10 cellular contexts compared by ENCODE assay signal in genomic region chr16:54077412-54077821, GRCh38.
A peak's percentile ranks its signal among the peaks of the same experiment; 100 is the strongest.
DNase-seq lines count a peak whose midpoint lies in the region; ATAC-seq and TF ChIP-seq lines count a peak whose summit lies in the region.
"Had no signal": no experiment of that assay in that cellular context is flagged by ENCODE, and none has a peak within 500 bp of the region (broad histone marks: within the 10 kb centered on the region; RNA-seq: fewer than 3 reads in every experiment).

No MANE protein-coding gene starts in this region.

- H3K36me3 Mint-ChIP-seq in MCF 10A (ENCODE audit: insufficient read depth, unreplicated experiment): peaks cover 21% of the 10 kb centered on the region
- H3K36me3 Mint-ChIP-seq in mesothelial cell of epicardium: peaks cover 2% of the 10 kb centered on the region

- intact Hi-C loops in MCF 10A (cut with micrococcal nuclease): no loop called here

- no peak for TF ChIP-seq CTCF in MCF 10A (IDR thresholded peaks at IDR 0.05; ENCODE audit: unreplicated experiment)
- TF ChIP-seq CTCF in mesothelial cell of epicardium (IDR thresholded peaks at IDR 0.05; ENCODE audit: unreplicated experiment): no peak

- no peaks in the 10 kb centered on the region for H3K9me3 Mint-ChIP-seq in MCF 10A (ENCODE audit: unreplicated experiment)
- H3K9me3 Mint-ChIP-seq in mesothelial cell of epicardium: peaks cover 4% of the 10 kb centered on the region
- H3K9me3 Mint-ChIP-seq: CD4-positive, alpha-beta memory T cell had no signal

- H3K27ac Mint-ChIP-seq in MCF 10A (ENCODE audit: low read depth, unreplicated experiment) (peak overlapping the region; percentile 100), mesothelial cell of epicardium (no peak overlapping the region)
- H3K27ac Mint-ChIP-seq: CD4-positive, alpha-beta memory T cell had no signal

- ATAC-seq in activated CD4-positive, CD25-positive, alpha-beta regulatory T cell treated with anti-CD3 and anti-CD28 coated beads, Interleukin-2, amount 50 U/mL, for 24 hours: no peak

- POLR2A ChIA-PET in MCF 10A (lab: Yijun Ruan, JAX): interaction anchor here (0.6 to 4.4 kb wide), 16 partner anchors 10 to 851 kb away, joined by 3 to 29 read pairs (median 3); partner anchors contain the start of genes FTO and RPGRIP1L

- H3K4me1 Mint-ChIP-seq in MCF 10A (ENCODE audit: insufficient read depth, unreplicated experiment) (peaks cover 42% of the 10 kb centered on the region), mesothelial cell of epicardium (peaks cover 3% of the 10 kb centered on the region)

- DNase-seq in AG20443 (ENCODE audit: low spot score): peak; percentile 50
- peak; percentile 90 for DNase-seq in M059J (ENCODE audit: low read depth)
- DNase-seq in MCF 10A (ENCODE audit: unreplicated experiment): peak; percentile 90
- peak; percentile 58 to 91 for DNase-seq in lung microvascular endothelial cell (ENCODE audit: low read depth in 2 of 2)
- no peak for DNase-seq in NCI-H446 (lab: John Stamatoyannopoulos, UW)
- no peak for DNase-seq in NCI-H2107 treated with DMSO at 0.1 percent for 48 hours (lab: John Stamatoyannopoulos, UW; ENCODE audit: unreplicated experiment)
- DNase-seq in mesothelial cell of epicardium (ENCODE audit: low spot score in 2 of 2, unreplicated experiment in 2 of 2): no peak
- DNase-seq: CD4-positive, alpha-beta memory T cell; NCI-H1694 treated with DMSO at 0.1 percent for 48 hours had no signal

- no TSS peak for BruUV-seq in MCF 10A (replicated peaks; lab: Mats Ljungman, UMichigan)

- CTCF ChIA-PET in MCF 10A (lab: Yijun Ruan, JAX): interaction anchor here (0.6 to 1.6 kb wide), 6 partner anchors 11 to 344 kb away, joined by 3 to 5 read pairs (median 4); no protein-coding TSS in a partner anchor

- H3K4me3 Mint-ChIP-seq in MCF 10A (ENCODE audit: unreplicated experiment) (peak overlapping the region; percentile 30), mesothelial cell of epicardium (no peak overlapping the region)
- H3K4me3 Mint-ChIP-seq: CD4-positive, alpha-beta memory T cell had no signal

- H3K27me3 Mint-ChIP-seq in MCF 10A (ENCODE audit: insufficient read depth, unreplicated experiment) (no peaks in the 10 kb centered on the region), mesothelial cell of epicardium (ENCODE audit: low read depth) (no peaks in the 10 kb centered on the region)
- H3K27me3 Mint-ChIP-seq: CD4-positive, alpha-beta memory T cell had no signal

Comparison
In these comparisons a context has a peak if more than half of its experiments do, and no peak if none do; other contexts are left out.
1. DNase-seq: peak in AG20443 (single experiment), M059J (single experiment), MCF 10A (single experiment) and lung microvascular endothelial cell (2 of 2); none in NCI-H446 (0 of 2), NCI-H2107 treated with DMSO at 0.1 percent for 48 hours (single experiment) and mesothelial cell of epicardium (0 of 2).